ENCODE assay signal across 27 cellular contexts in the genomic region with DNA sequence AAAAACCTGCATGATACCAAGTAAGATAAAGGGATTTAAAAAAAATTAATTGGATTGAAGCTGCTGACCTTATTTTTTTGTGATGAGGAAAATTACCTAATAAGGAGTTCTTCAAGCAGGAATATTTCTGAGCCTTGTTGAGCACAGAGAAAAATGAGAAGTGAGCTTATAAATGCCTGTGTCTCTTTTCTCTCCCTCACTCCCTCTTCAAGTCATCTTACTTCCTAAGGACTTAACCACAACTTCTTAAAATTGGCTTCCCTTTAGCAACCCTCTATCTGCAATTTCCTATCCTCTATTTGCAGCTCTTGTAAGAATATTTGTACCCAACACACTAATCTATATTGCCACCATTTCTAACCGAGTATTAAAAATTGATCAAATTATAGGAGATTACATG.
DNase-seq lines count a peak whose midpoint lies in the region; TF ChIP-seq lines count a peak whose summit lies in the region.
"Had no signal": no experiment of that assay in that cellular context is flagged by ENCODE, and none has a peak within 500 bp of the region (broad histone marks: within the 10 kb centered on the region; RNA-seq: fewer than 3 reads in every experiment).

No MANE protein-coding gene starts in this region.

- no peak for TF ChIP-seq CTCF in MM.1S (IDR thresholded peaks at IDR 0.05; ENCODE audit: low read length)
- TF ChIP-seq CTCF in mesothelial cell of epicardium (IDR thresholded peaks at IDR 0.05; ENCODE audit: unreplicated experiment) = no peak

- peaks cover 0 to 57% (median 35%) of the 10 kb centered on the region in 10 experiments; a peak in 14 of 20 replicates for H3K4me1 ChIP-seq in BLaER1 treated with 17β-estradiol and CSF1 and Interleukin-3, amounts not matched to agents 10 nM and 100 nM
- peaks cover 3% of the 10 kb centered on the region for H3K4me1 ChIP-seq in MM.1S (ENCODE audit: low read length)
- H3K4me1 ChIP-seq: A549, breast epithelium, colonic mucosa had no signal

- no peaks in the 10 kb centered on the region for H3K27me3 Mint-ChIP-seq in mesothelial cell of epicardium (ENCODE audit: low read depth)
- H3K27me3 Mint-ChIP-seq: activated T-cell treated with anti-CD3 and anti-CD28 coated beads, Interleukin-2, amount 50 U/mL, for 24 hours had no signal

- no peak overlapping the region for H2AFZ ChIP-seq in MM.1S (ENCODE audit: low read length)

- H3K9me2 ChIP-seq in MM.1S (replicated peaks; ENCODE audit: insufficient read depth, low read length) = no peaks in the 10 kb centered on the region

- H3F3A ChIP-seq in MM.1S (ENCODE audit: insufficient read depth, low read length) = no peaks in the 10 kb centered on the region

- H3K4me1 Mint-ChIP-seq in mesothelial cell of epicardium = peaks cover 26% of the 10 kb centered on the region

- H3K79me2 ChIP-seq in MM.1S (ENCODE audit: low read length) = no peaks in the 10 kb centered on the region

- H3K36me3 ChIP-seq in BLaER1 treated with 17β-estradiol and CSF1 and Interleukin-3, amounts not matched to agents 10 nM and 100 nM = no peaks in the 10 kb centered on the region
- no peaks in the 10 kb centered on the region for H3K36me3 ChIP-seq in MM.1S (replicated peaks; ENCODE audit: insufficient read depth, low read length)
- H3K36me3 ChIP-seq: breast epithelium, colonic mucosa, tibial artery had no signal

- no peaks in the 10 kb centered on the region for H3K9me3 Mint-ChIP-seq in mesothelial cell of epicardium
- H3K9me3 Mint-ChIP-seq: activated T-cell treated with anti-CD3 and anti-CD28 coated beads, Interleukin-2, amount 50 U/mL, for 24 hours had no signal

- peak overlapping the region in 1 of 11 experiments; percentile 35; a peak in 1 of 22 replicates for H3K9ac ChIP-seq in BLaER1 treated with 17β-estradiol and CSF1 and Interleukin-3, amounts not matched to agents 10 nM and 100 nM
- no peak overlapping the region for H3K9ac ChIP-seq in MM.1S (ENCODE audit: low read length)

- DNase-seq in MM.1S (no peak), SIG-M5 treated with dmso at 0.1 percent for 504 hours (lab: John Stamatoyannopoulos, UW; ENCODE audit: unreplicated experiment) (peak; percentile 88), mesothelial cell of epicardium (ENCODE audit: low spot score in 2 of 2, unreplicated experiment in 2 of 2) (no peak), NCI-H2029 (lab: John Stamatoyannopoulos, UW) (no peak), NCI-H146 treated with DMSO at 0.1 percent for 48 hours (lab: John Stamatoyannopoulos, UW; ENCODE audit: unreplicated experiment) (no peak), NCI-H510A (lab: John Stamatoyannopoulos, UW) (no peak)
- no peak for DNase-seq in stimulated activated CD4-positive, alpha-beta T cell treated with anti-CD3 and anti-CD28 coated beads, Interleukin-2, amount 100 ng/mL, for 24 hours
- DNase-seq: activated naive CD4-positive, alpha-beta T cell; activated T-cell treated with anti-CD3 and anti-CD28 coated beads, Interleukin-2, amount 50 U/mL, for 24 hours; colonic mucosa; GOT3; kidney; NCI-H1048; NCI-H2081; NCI-H446 treated with DMSO at 0.1 percent for 48 hours; NK-92 treated with Interleukin-12 subunit alpha and Interleukin-12 subunit beta, amount 100 ng/mL, for 24 hours; nucleus accumbens; stimulated activated CD4-positive, alpha-beta T cell treated with anti-CD3 and anti-CD28 coated beads, Interleukin-4, amount 100 ng/mL, for 1 hour; stimulated activated naive CD8-positive, alpha-beta T cell treated with anti-CD3 and anti-CD28 coated beads, Interleukin-15, Interleukin-2, amounts not matched to agents 100 U/mL and 50 U/mL, for 24 hours; T-helper 9 cell; tibial artery had no signal

- no peaks in the 10 kb centered on the region for H4K20me1 ChIP-seq in BLaER1 treated with 17β-estradiol and CSF1 and Interleukin-3, amounts not matched to agents 10 nM and 100 nM
- H4K20me1 ChIP-seq in MM.1S (ENCODE audit: insufficient read depth, low read length) = no peaks in the 10 kb centered on the region

- no peaks in the 10 kb centered on the region for H3K36me3 Mint-ChIP-seq in mesothelial cell of epicardium

- peak overlapping the region; percentile 57 for H3K27ac Mint-ChIP-seq in mesothelial cell of epicardium
- H3K27ac Mint-ChIP-seq: activated T-cell treated with anti-CD3 and anti-CD28 coated beads, Interleukin-2, amount 50 U/mL, for 24 hours had no signal

- H3K9me3 ChIP-seq in BLaER1 treated with 17β-estradiol and CSF1 and Interleukin-3, amounts not matched to agents 10 nM and 100 nM (replicated peaks in 1 of 11) = no peaks in the 10 kb centered on the region
- H3K9me3 ChIP-seq in MM.1S (replicated peaks; ENCODE audit: insufficient read depth, low read length) = no peaks in the 10 kb centered on the region
- H3K9me3 ChIP-seq: A549, breast epithelium, colonic mucosa, tibial artery had no signal

- no peaks in the 10 kb centered on the region for H3K27me3 ChIP-seq in BLaER1 treated with 17β-estradiol and CSF1 and Interleukin-3, amounts not matched to agents 10 nM and 100 nM
- no peaks in the 10 kb centered on the region for H3K27me3 ChIP-seq in MM.1S (replicated peaks; ENCODE audit: insufficient read depth, low read length)
- H3K27me3 ChIP-seq: breast epithelium, colonic mucosa, tibial artery had no signal

- no peak overlapping the region for H3K4me3 Mint-ChIP-seq in mesothelial cell of epicardium
- H3K4me3 Mint-ChIP-seq: activated T-cell treated with anti-CD3 and anti-CD28 coated beads, Interleukin-2, amount 50 U/mL, for 24 hours had no signal

- no peak overlapping the region for H3K4me3 ChIP-seq in BLaER1 treated with 17β-estradiol and CSF1 and Interleukin-3, amounts not matched to agents 10 nM and 100 nM
- no peak overlapping the region for H3K4me3 ChIP-seq in MM.1S (ENCODE audit: low read length)
- H3K4me3 ChIP-seq: A549, breast epithelium, colonic mucosa, lung, smooth muscle cell, tibial artery had no signal

- peak overlapping the region in 9 of 11 experiments; percentile 26 to 87 (median 70); a peak in 13 of 22 replicates for H3K4me2 ChIP-seq in BLaER1 treated with 17β-estradiol and CSF1 and Interleukin-3, amounts not matched to agents 10 nM and 100 nM
- peak overlapping the region; percentile 30; the same call in 1 of the 2 replicates for H3K4me2 ChIP-seq in MM.1S (ENCODE audit: low read depth, low read length)
- H3K4me2 ChIP-seq: A549, smooth muscle cell had no signal

- H3K27ac ChIP-seq in BLaER1 treated with 17β-estradiol and CSF1 and Interleukin-3, amounts not matched to agents 10 nM and 100 nM = peak overlapping the region in 7 of 11 experiments; percentile 8 to 58 (median 43); a peak in 11 of 22 replicates
- no peak overlapping the region for H3K27ac ChIP-seq in MM.1S (ENCODE audit: low read length)
- H3K27ac ChIP-seq: A549, breast epithelium, colonic mucosa, RWPE1, tibial artery had no signal
